In genomic region chr3:161266731-161267150, GRCh38 we compare ENCODE assay signal across 15 cellular contexts. TPM values are rescaled to one million over a fixed set of nuclear protein-coding genes. Genes with fewer than 3 reads are reported as not detected.
DNase-seq lines count a peak whose midpoint lies in the region; ATAC-seq and TF ChIP-seq lines count a peak whose summit lies in the region.
"Had no signal": no experiment of that assay in that cellular context is flagged by ENCODE, and none has a peak within 500 bp of the region (broad histone marks: within the 10 kb centered on the region; RNA-seq: fewer than 3 reads in every experiment).

No MANE protein-coding gene starts in this region.

- no peak overlapping the region for H3K4me3 ChIP-seq in ovary
- no peak overlapping the region for H3K4me3 ChIP-seq in gastrocnemius medialis
- H3K4me3 ChIP-seq: lung, right lobe of liver had no signal

- TF ChIP-seq POLR2A in ovary (IDR thresholded peaks at IDR 0.05): no peak
- no peak for TF ChIP-seq POLR2A in gastrocnemius medialis (IDR thresholded peaks at IDR 0.05)

- H3K4me1 ChIP-seq in ovary (ENCODE audit: insufficient read depth) (no peaks in the 10 kb centered on the region), gastrocnemius medialis (no peaks in the 10 kb centered on the region)

- H3K27ac ChIP-seq in ovary: no peak overlapping the region
- H3K27ac ChIP-seq in gastrocnemius medialis: no peak overlapping the region
- H3K27ac ChIP-seq: right lobe of liver had no signal

- WGBS in ovary, 3 donors: 7 to 19% (median 19%) methylated on average over 1 of the region's 1 CpG

- no peak for ATAC-seq in gastrocnemius medialis
- no peak for ATAC-seq in GM18870 (IDR thresholded peaks at IDR 0.05; ENCODE audit: unreplicated experiment)

- no peaks in the 10 kb centered on the region for H3K27me3 ChIP-seq in ovary
- no peaks in the 10 kb centered on the region for H3K27me3 ChIP-seq in gastrocnemius medialis
- H3K27me3 ChIP-seq: right lobe of liver had no signal

- DNase-seq in Caki2 (ENCODE audit: low read depth): peak; percentile 18
- DNase-seq in NCI-H1417 (lab: John Stamatoyannopoulos, UW): peak in 2 of 3 experiments; percentile 51 to 83
- DNase-seq in amniotic epithelial cell (ENCODE audit: low read depth): peak; percentile 79
- peak; percentile 73 for DNase-seq in kidney tubule cell (ENCODE audit: low spot score)
- no peak for DNase-seq in ovary
- DNase-seq in NCI-H128 (lab: John Stamatoyannopoulos, UW; ENCODE audit: unreplicated experiment): no peak
- no peak for DNase-seq in gastrocnemius medialis
- DNase-seq: activated CD8-positive, alpha-beta memory T cell treated with anti-CD3 and anti-CD28 coated beads, Interleukin-2, amount 50 U/mL, for 48 hours; DND-41; effector CD8-positive, alpha-beta T cell; Karpas-422; right lobe of liver; T-helper 1 cell had no signal

- TF ChIP-seq CTCF in ovary (IDR thresholded peaks at IDR 0.05): no peak
- TF ChIP-seq CTCF in gastrocnemius medialis (IDR thresholded peaks at IDR 0.05 in 4 of 5, conservative IDR thresholded peaks at IDR 0.05 in 1 of 5): no peak

- no peak for TF ChIP-seq EP300 in ovary (IDR thresholded peaks at IDR 0.05)

- in situ Hi-C loops in Caki2 (cut with HindIII; ENCODE audit: low pct_unique_long_range_greater_than_20kb, low sequenced_read_pairs): no loop called here
- in situ Hi-C loops in gastrocnemius medialis (cut with MboI; ENCODE audit: low sequenced_read_pairs in 4 of 4): no loop called here

- H3K9me3 ChIP-seq in ovary (peaks cover 0 to 3% of the 10 kb centered on the region in 2 donors), gastrocnemius medialis (no peaks in the 10 kb centered on the region)
- H3K9me3 ChIP-seq: right lobe of liver had no signal

- intact Hi-C loops in ovary (cut with DNase I): no loop called here
- intact Hi-C loops in gastrocnemius medialis (cut with DNase I; ENCODE audit: low total_unique reads): no loop called here

- H3K36me3 ChIP-seq in ovary: no peaks in the 10 kb centered on the region
- H3K36me3 ChIP-seq in gastrocnemius medialis: peaks cover 0 to 5% of the 10 kb centered on the region in 2 donors
- H3K36me3 ChIP-seq: right lobe of liver had no signal

RNA-seq across cellular contexts. Expression of gene NMD3, which starts 45.6 kb away (rescaled TPM):
- total RNA-seq in Caki2 (2014; rRNA removed; shearing (Covaris generic); ENCODE audit: low replicate concordance): 31.6 and 49.9 TPM in 2 replicates
- total RNA-seq in ovary (10 to 100 TPM; 35.6 to 61.7 (median 49.2) TPM), gastrocnemius medialis (10 to 100 TPM; 27.3 to 42.8 (median 37.4) TPM)
- polyA plus RNA-seq in ovary: 10 to 100 TPM; 25.9 to 28.1 TPM

Comparison
In these comparisons a context has a peak if more than half of its experiments do, and no peak if none do; other contexts are left out.
1. DNase-seq: peak in Caki2 (single experiment), NCI-H1417 (2 of 3), amniotic epithelial cell (single experiment) and kidney tubule cell (single experiment); none in ovary (0 of 5), NCI-H128 (single experiment) and gastrocnemius medialis (0 of 2).